8 cellular contexts compared by ENCODE assay signal in genomic region chr14:99481745-99482099, GRCh38. TPM values are rescaled to one million over a fixed set of nuclear protein-coding genes. Genes with fewer than 3 reads are reported as not detected.
DNase-seq lines count a peak whose midpoint lies in the region; ATAC-seq lines count a peak whose summit lies in the region.

No MANE protein-coding gene starts in this region.

- no peaks in the 10 kb centered on the region for H3K27me3 Mint-ChIP-seq in activated naive CD8-positive, alpha-beta T cell
- no peaks in the 10 kb centered on the region for H3K27me3 Mint-ChIP-seq in stimulated activated memory B cell treated with anti-CD40 and anti-IgM and Interleukin-4, amounts not matched to agents 10 μg/mL and 1 μg/mL and 100 μg/mL, for 72 hours

- H3K4me3 ChIP-seq in iPS-11a (ENCODE audit: low read depth, low read length) = peak overlapping the region; percentile 96

- H3K9me3 Mint-ChIP-seq in activated naive CD8-positive, alpha-beta T cell (ENCODE audit: low read depth) = no peaks in the 10 kb centered on the region
- H3K9me3 Mint-ChIP-seq in stimulated activated memory B cell treated with anti-CD40 and anti-IgM and Interleukin-4, amounts not matched to agents 10 μg/mL and 1 μg/mL and 100 μg/mL, for 72 hours = no peaks in the 10 kb centered on the region

- DNase-seq in Daoy (ENCODE audit: low read depth) (peak; percentile 39), HuH-7.5 (ENCODE audit: low spot score) (no peak)

- H3K27ac ChIP-seq in KOPT-K1 (ENCODE audit: low read depth, low read length, poor library complexity, severe bottlenecking) = peak overlapping the region; percentile 68

- H3K4me1 Mint-ChIP-seq in activated naive CD8-positive, alpha-beta T cell (ENCODE audit: low read depth) = peaks cover 68% of the 10 kb centered on the region
- H3K4me1 Mint-ChIP-seq in stimulated activated memory B cell treated with anti-CD40 and anti-IgM and Interleukin-4, amounts not matched to agents 10 μg/mL and 1 μg/mL and 100 μg/mL, for 72 hours = peaks cover 58% of the 10 kb centered on the region

- H3K36me3 ChIP-seq in KOPT-K1 (ENCODE audit: insufficient read depth, low read length) = no peaks in the 10 kb centered on the region

- H3K9me3 ChIP-seq in KOPT-K1 (ENCODE audit: insufficient read depth, low read length, poor library complexity, severe bottlenecking) = no peaks in the 10 kb centered on the region

- ATAC-seq in stimulated activated memory B cell treated with anti-CD40 and anti-IgM and Interleukin-4, amounts not matched to agents 10 μg/mL and 1 μg/mL and 100 μg/mL, for 72 hours = no peak
- ATAC-seq in GM18868 (IDR thresholded peaks at IDR 0.05; ENCODE audit: unreplicated experiment) (no peak), GM19395 (IDR thresholded peaks at IDR 0.05; ENCODE audit: unreplicated experiment) (no peak)

- no peaks in the 10 kb centered on the region for H3K36me3 Mint-ChIP-seq in activated naive CD8-positive, alpha-beta T cell
- H3K36me3 Mint-ChIP-seq in stimulated activated memory B cell treated with anti-CD40 and anti-IgM and Interleukin-4, amounts not matched to agents 10 μg/mL and 1 μg/mL and 100 μg/mL, for 72 hours = peaks cover 6% of the 10 kb centered on the region

- peak overlapping the region; percentile 98 for H3K27ac Mint-ChIP-seq in activated naive CD8-positive, alpha-beta T cell
- peak overlapping the region; percentile 96 for H3K27ac Mint-ChIP-seq in stimulated activated memory B cell treated with anti-CD40 and anti-IgM and Interleukin-4, amounts not matched to agents 10 μg/mL and 1 μg/mL and 100 μg/mL, for 72 hours

- peak overlapping the region; percentile 98 for H3K4me3 Mint-ChIP-seq in activated naive CD8-positive, alpha-beta T cell
- peak overlapping the region; percentile 84 for H3K4me3 Mint-ChIP-seq in stimulated activated memory B cell treated with anti-CD40 and anti-IgM and Interleukin-4, amounts not matched to agents 10 μg/mL and 1 μg/mL and 100 μg/mL, for 72 hours

RNA-seq across cellular contexts. Expression of gene CCNK, which starts 0.5 kb away (rescaled TPM):
- 5.3 and 19.2 TPM in 2 replicates for total RNA-seq in Daoy (2014; rRNA removed; shearing (Covaris generic))

RNA-seq across cellular contexts. Expression of gene SETD3, which starts 1.1 kb away (rescaled TPM):
- total RNA-seq in Daoy (2014; rRNA removed; shearing (Covaris generic)) = 81.8 and 116 TPM in 2 replicates
